Comparison of ENCODE assay signal across 18 cellular contexts in the genomic region with DNA sequence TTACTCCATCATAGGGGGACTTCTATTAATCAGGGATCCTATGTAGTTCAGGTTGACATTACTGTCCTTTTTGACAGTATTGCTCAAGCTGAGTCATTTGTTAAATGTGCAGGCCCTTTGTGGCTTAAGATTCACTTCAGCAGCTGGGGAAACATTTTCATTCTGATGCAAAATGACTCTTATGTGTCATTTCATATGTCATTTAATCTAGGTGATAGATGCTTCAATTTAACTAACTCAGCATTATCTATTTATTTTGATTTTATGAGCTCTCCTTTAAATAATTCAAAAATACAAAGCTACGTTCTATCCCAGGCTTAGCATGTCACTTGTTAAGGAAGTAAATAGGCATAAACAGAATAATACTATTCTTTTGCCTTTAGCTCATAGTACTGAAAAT.
"Had no signal": no experiment of that assay in that cellular context is flagged by ENCODE, and none has a peak within 500 bp of the region (broad histone marks: within the 10 kb centered on the region; RNA-seq: fewer than 3 reads in every experiment).

No MANE protein-coding gene starts in this region.

- ATAC-seq: activated CD4-positive, alpha-beta T cell treated with anti-CD3 and anti-CD28 coated beads for 36 hours; stimulated activated naive CD8-positive, alpha-beta T cell treated with anti-CD3 and anti-CD28 coated beads, Interleukin-15, Interleukin-2, amounts not matched to agents 100 U/mL and 50 U/mL, for 24 hours; WTC11 had no signal

- H3K4me1 Mint-ChIP-seq: activated CD4-positive, alpha-beta T cell treated with anti-CD3 and anti-CD28 coated beads for 36 hours; activated naive CD8-positive, alpha-beta T cell treated with anti-CD3 and anti-CD28 coated beads, Interleukin-2, amount 10 ng/mL, durations not matched to agents 7 days and 5 days; brain; memory B cell; neural crest cell had no signal

- H3K36me3 ChIP-seq: prostate gland, right atrium auricular region, tibial artery had no signal

- H3K27ac ChIP-seq: dorsolateral prefrontal cortex, prostate gland, right atrium auricular region, tibial artery had no signal

- H3K4me3 Mint-ChIP-seq: activated CD4-positive, alpha-beta T cell treated with anti-CD3 and anti-CD28 coated beads for 36 hours; activated naive CD8-positive, alpha-beta T cell treated with anti-CD3 and anti-CD28 coated beads, Interleukin-2, amount 10 ng/mL, durations not matched to agents 7 days and 5 days; brain; memory B cell; neural crest cell; WTC11 had no signal

- FAIRE-seq: colon had no signal

- H3K4me1 ChIP-seq: prostate gland, right atrium auricular region, tibial artery had no signal

- H3K36me3 Mint-ChIP-seq: activated naive CD8-positive, alpha-beta T cell treated with anti-CD3 and anti-CD28 coated beads, Interleukin-2, amount 10 ng/mL, durations not matched to agents 7 days and 5 days; brain; memory B cell had no signal

- H3K27me3 ChIP-seq: dorsolateral prefrontal cortex, right atrium auricular region, tibial artery had no signal

- H3K27ac Mint-ChIP-seq: activated CD4-positive, alpha-beta T cell treated with anti-CD3 and anti-CD28 coated beads for 36 hours; activated naive CD8-positive, alpha-beta T cell treated with anti-CD3 and anti-CD28 coated beads, Interleukin-2, amount 10 ng/mL, durations not matched to agents 7 days and 5 days; brain; memory B cell; WTC11 had no signal

- DNase-seq: activated CD4-positive, alpha-beta T cell treated with anti-CD3 and anti-CD28 coated beads for 36 hours; activated CD4-positive, alpha-beta T cell treated with anti-CD3 and anti-CD28 coated beads, Interleukin-2, amount 50 U/mL, for 48 hours; activated naive CD4-positive, alpha-beta T cell treated with Interleukin-2 at 50 U/mL for 16 hours; activated naive CD8-positive, alpha-beta T cell treated with anti-CD3 and anti-CD28 coated beads, Interleukin-2, amount 10 ng/mL, durations not matched to agents 7 days and 5 days; anterior cingulate cortex; caudate nucleus; dorsolateral prefrontal cortex; stimulated activated CD4-positive, alpha-beta T cell treated with anti-CD3 and anti-CD28 coated beads, Interleukin-2, amount 100 ng/mL, for 24 hours; stimulated activated naive CD8-positive, alpha-beta T cell treated with anti-CD3 and anti-CD28 coated beads, Interleukin-15, Interleukin-2, amounts not matched to agents 100 U/mL and 50 U/mL, for 24 hours; substantia nigra; tibial artery had no signal

- H3K4me3 ChIP-seq: dorsolateral prefrontal cortex, prostate gland, right atrium auricular region, tibial artery had no signal

- H3K9me3 ChIP-seq: prostate gland, right atrium auricular region had no signal
